In the genomic region with DNA sequence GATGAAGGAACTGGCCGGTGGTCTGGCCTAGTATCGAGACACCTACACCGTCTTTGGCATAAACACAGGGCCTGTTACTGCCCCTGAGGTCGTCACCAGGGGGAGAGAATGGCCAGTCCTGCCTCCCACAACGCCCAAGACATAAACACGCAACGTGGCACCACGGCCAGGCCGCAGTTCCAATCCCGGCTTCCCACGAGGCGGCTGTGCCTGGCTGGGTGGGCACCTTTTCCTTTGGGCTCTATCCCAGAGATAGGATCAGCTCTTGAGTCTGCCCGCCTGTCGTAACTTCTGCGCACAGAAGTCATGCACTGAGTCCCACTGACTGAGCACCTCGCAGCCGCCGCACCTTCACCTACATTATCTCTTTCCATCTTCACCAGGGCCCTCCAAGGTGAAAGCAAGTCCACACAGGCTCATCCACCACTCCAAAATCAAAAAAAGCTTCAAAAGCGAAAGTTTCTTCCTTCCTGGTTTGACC, we compare ENCODE assay signal across 8 cellular contexts. TPM values are rescaled to one million over a fixed set of nuclear protein-coding genes. Genes with fewer than 3 reads are reported as not detected.
DNase-seq lines count a peak whose midpoint lies in the region; ATAC-seq and TF ChIP-seq lines count a peak whose summit lies in the region.

No MANE protein-coding gene starts in this region.

- peaks cover 46% of the 10 kb centered on the region for H4K20me1 ChIP-seq in SK-N-SH (ENCODE audit: insufficient read depth)

- H3K36me3 ChIP-seq in SK-N-SH (replicated peaks in 1 of 2; ENCODE audit: control insufficient read depth in 1 of 2, insufficient read depth in 2 of 2, low read length in 1 of 2) (peaks cover 7 to 9% of the 10 kb centered on the region in 2 experiments), adipocyte (ENCODE audit: control insufficient read depth, insufficient read depth, low read length, severe bottlenecking) (peaks cover 4% of the 10 kb centered on the region), subcutaneous abdominal adipose tissue (ENCODE audit: control insufficient read depth in 5 of 5, insufficient read depth in 5 of 5, low read length in 5 of 5) (peaks cover 0 to 6% (median 0%) of the 10 kb centered on the region in 5 donors)

- H3K4me2 ChIP-seq in SK-N-SH = peak overlapping the region; percentile 95

- CTCF ChIA-PET in SK-N-SH (lab: Yijun Ruan, JAX) = no interaction called here

- ATAC-seq in SK-N-SH treated with all-trans-retinoic acid at 6 μM for 48 hours (no peak; the same call in 1 of the 3 replicates), GM21526 (IDR thresholded peaks at IDR 0.05; ENCODE audit: low FRiP score, unreplicated experiment) (no peak), HG03520 (IDR thresholded peaks at IDR 0.05; ENCODE audit: unreplicated experiment) (no peak)

- H3K27me3 Mint-ChIP-seq in immature natural killer cell (ENCODE audit: low read depth in 3 of 3) = peaks cover 11 to 25% (median 20%) of the 10 kb centered on the region in 3 donors

- peak; percentile 28 for DNase-seq in SK-N-SH
- no peak for DNase-seq in adipocyte (ENCODE audit: low read depth)
- DNase-seq in immature natural killer cell = peak in 1 of 3 donors; percentile 22
- DNase-seq in NOMO-1 treated with DMSO at 0.1 percent for 48 hours (lab: John Stamatoyannopoulos, UW; ENCODE audit: unreplicated experiment) = no peak

- no peaks in the 10 kb centered on the region for H3K9me2 ChIP-seq in SK-N-SH

- TF ChIP-seq EP300 in SK-N-SH (IDR thresholded peaks at IDR 0.05; ENCODE audit: borderline replicate concordance in 1 of 2, low read depth in 1 of 2, low read length in 1 of 2) = no peak

- 64% methylated on average over 19 of the region's 19 CpGs for WGBS in SK-N-SH (ENCODE audit: low lambda C conversion rate)

- H3K4me3 ChIP-seq in SK-N-SH (ENCODE audit: low read depth in 2 of 2, low read length in 1 of 2) = peak overlapping the region; percentile 70 to 78
- peak overlapping the region; percentile 86 for H3K4me3 ChIP-seq in adipocyte (ENCODE audit: low read length)
- peak overlapping the region; percentile 60 to 84 (median 65) for H3K4me3 ChIP-seq in subcutaneous abdominal adipose tissue (ENCODE audit: low read depth in 1 of 5, low read length in 5 of 5)

- H3K27ac Mint-ChIP-seq in immature natural killer cell = peak overlapping the region; percentile 61 to 88 (median 74)

- no peaks in the 10 kb centered on the region for H3K27me3 ChIP-seq in SK-N-SH (ENCODE audit: insufficient read depth)
- H3K27me3 ChIP-seq in adipocyte (replicated peaks; ENCODE audit: control insufficient read depth, insufficient read depth, low read length) = no peaks in the 10 kb centered on the region
- H3K27me3 ChIP-seq in subcutaneous abdominal adipose tissue (ENCODE audit: control insufficient read depth in 5 of 5, insufficient read depth in 4 of 5, low read length in 5 of 5) = no peaks in the 10 kb centered on the region

- POLR2A ChIA-PET in SK-N-SH (lab: Yijun Ruan, JAX) = no interaction called here

- H3K4me1 ChIP-seq in SK-N-SH (ENCODE audit: control insufficient read depth in 1 of 2, insufficient read depth in 2 of 2, low read depth in 1 of 2, low read length in 1 of 2) (peaks cover 20 to 31% of the 10 kb centered on the region in 2 experiments), adipocyte (ENCODE audit: control insufficient read depth, insufficient read depth, low read length) (peaks cover 31% of the 10 kb centered on the region), subcutaneous abdominal adipose tissue (ENCODE audit: control insufficient read depth in 5 of 5, insufficient read depth in 5 of 5, low read length in 5 of 5) (peaks cover 10 to 45% (median 43%) of the 10 kb centered on the region in 5 donors)

- H3K4me3 Mint-ChIP-seq in immature natural killer cell = peak overlapping the region; percentile 71 to 82 (median 79)

- H3K9me3 ChIP-seq in SK-N-SH = no peaks in the 10 kb centered on the region
- no peaks in the 10 kb centered on the region for H3K9me3 ChIP-seq in adipocyte (ENCODE audit: control insufficient read depth, low read length)
- no peaks in the 10 kb centered on the region for H3K9me3 ChIP-seq in subcutaneous abdominal adipose tissue (ENCODE audit: control insufficient read depth in 5 of 5, low read length in 5 of 5)

- H3K27ac ChIP-seq in SK-N-SH (ENCODE audit: low read depth in 2 of 2, low read length in 1 of 2) (peak overlapping the region in 1 of 2 experiments; percentile 32; a peak in 2 of 4 replicates), subcutaneous abdominal adipose tissue (ENCODE audit: low read depth, low read length) (peak overlapping the region; percentile 45)

- H3K79me2 ChIP-seq in SK-N-SH (ENCODE audit: insufficient read depth) = peaks cover 57% of the 10 kb centered on the region

- H3K4me1 Mint-ChIP-seq in immature natural killer cell = peaks cover 53 to 65% of the 10 kb centered on the region in 2 donors

- H3F3A ChIP-seq in SK-N-SH (replicated peaks; ENCODE audit: insufficient read depth) = no peaks in the 10 kb centered on the region

- TF ChIP-seq CTCF in SK-N-SH (IDR thresholded peaks at IDR 0.05) = no peak

- TF ChIP-seq RAD21 in SK-N-SH (IDR thresholded peaks at IDR 0.05; ENCODE audit: low read length) = no peak

- 0 out of 2 replicates have a peak overlapping the region, but pooled peaks have one; percentile 18 for H2AFZ ChIP-seq in SK-N-SH (ENCODE audit: low read depth)

- H3K36me3 Mint-ChIP-seq in immature natural killer cell = no peaks in the 10 kb centered on the region

- H3K9ac ChIP-seq in SK-N-SH (peak overlapping the region; percentile 77), adipocyte (ENCODE audit: low read length) (peak overlapping the region; percentile 74), subcutaneous abdominal adipose tissue (ENCODE audit: low read length in 5 of 5) (peak overlapping the region; percentile 59 to 77 (median 67))

- H3K9me3 Mint-ChIP-seq in immature natural killer cell = no peaks in the 10 kb centered on the region

TF ChIP-seq in SK-N-SH, 30 proteins besides CTCF, POLR2A, EP300 and RAD21:
- TF ChIP-seq GATA2 (CRISPR knock-in tag; IDR thresholded peaks at IDR 0.05) (no peak), FOSL2 (IDR thresholded peaks at IDR 0.05; ENCODE audit: borderline replicate concordance, low read depth) (no peak), FOXM1 (IDR thresholded peaks at IDR 0.05; ENCODE audit: low read depth) (no peak)

TF ChIP-seq in SK-N-SH treated with all-trans-retinoic acid at 6 μM for 48 hours, 23 proteins besides CTCF, POLR2A, EP300 and RAD21:
- TF ChIP-seq ZNF8 (CRISPR knock-in tag; IDR thresholded peaks at IDR 0.05) = no peak
- TF ChIP-seq ISL1 (CRISPR knock-in tag; IDR thresholded peaks at IDR 0.05) = no peak
- no peak for TF ChIP-seq SNAI2 (CRISPR knock-in tag; IDR thresholded peaks at IDR 0.05)
- TF ChIP-seq ZC3H10 (CRISPR knock-in tag; IDR thresholded peaks at IDR 0.05) = no peak
- TF ChIP-seq TOX (CRISPR knock-in tag; IDR thresholded peaks at IDR 0.05; ENCODE audit: borderline replicate concordance) = no peak
- no peak for TF ChIP-seq GLIS3 (CRISPR knock-in tag; IDR thresholded peaks at IDR 0.05)
- no peak for TF ChIP-seq OSR1 (CRISPR knock-in tag; IDR thresholded peaks at IDR 0.05)
- TF ChIP-seq RARB (CRISPR knock-in tag; IDR thresholded peaks at IDR 0.05) = no peak
- no peak for TF ChIP-seq ESRRG (CRISPR knock-in tag; IDR thresholded peaks at IDR 0.05)
- no peak for TF ChIP-seq BACH2 (CRISPR knock-in tag; IDR thresholded peaks at IDR 0.05; ENCODE audit: borderline replicate concordance)
- no peak for TF ChIP-seq CSDC2 (CRISPR knock-in tag; IDR thresholded peaks at IDR 0.05)
- no peak for TF ChIP-seq PPARA (CRISPR knock-in tag; IDR thresholded peaks at IDR 0.05; ENCODE audit: borderline replicate concordance)
- TF ChIP-seq, protein P1, sequence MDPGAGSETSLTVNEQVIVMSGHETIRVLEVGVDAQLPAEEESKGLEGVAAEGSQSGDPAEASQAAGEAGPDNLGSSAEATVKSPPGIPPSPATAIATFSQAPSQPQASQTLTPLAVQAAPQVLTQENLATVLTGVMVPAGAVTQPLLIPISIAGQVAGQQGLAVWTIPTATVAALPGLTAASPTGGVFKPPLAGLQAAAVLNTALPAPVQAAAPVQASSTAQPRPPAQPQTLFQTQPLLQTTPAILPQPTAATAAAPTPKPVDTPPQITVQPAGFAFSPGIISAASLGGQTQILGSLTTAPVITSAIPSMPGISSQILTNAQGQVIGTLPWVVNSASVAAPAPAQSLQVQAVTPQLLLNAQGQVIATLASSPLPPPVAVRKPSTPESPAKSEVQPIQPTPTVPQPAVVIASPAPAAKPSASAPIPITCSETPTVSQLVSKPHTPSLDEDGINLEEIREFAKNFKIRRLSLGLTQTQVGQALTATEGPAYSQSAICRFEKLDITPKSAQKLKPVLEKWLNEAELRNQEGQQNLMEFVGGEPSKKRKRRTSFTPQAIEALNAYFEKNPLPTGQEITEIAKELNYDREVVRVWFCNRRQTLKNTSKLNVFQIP (CRISPR knock-in tag; IDR thresholded peaks at IDR 0.05; ENCODE audit: borderline replicate concordance, low read depth) = no peak
- TF ChIP-seq ZFP30 (CRISPR knock-in tag; IDR thresholded peaks at IDR 0.05) = no peak

RNA-seq across cellular contexts. Expression of a gene that starts 1.1 kb away (rescaled TPM):
- polyA plus RNA-seq in SK-N-SH (2012; rRNA removed) (8.0 and 15.9 TPM in 2 replicates), immature natural killer cell (1 to 10 TPM; 2.0 to 5.8 (median 4.9) TPM)
- 10.2 and 12.4 TPM in 2 replicates for polyA plus RNA-seq in SK-N-SH (2012; cell fraction: cytosol; rRNA removed)
- polyA plus RNA-seq in SK-N-SH (2012; cell fraction: nucleus; rRNA removed) = 42.6 and 47.8 TPM in 2 replicates

RNA-seq across cellular contexts. Expression of a gene that starts 52.3 kb away (rescaled TPM):
- 27.3 and 33.6 TPM in 2 replicates for polyA plus RNA-seq in SK-N-SH (2012; rRNA removed)
- polyA plus RNA-seq in SK-N-SH (2012; cell fraction: cytosol; rRNA removed) = 19.4 and 27.7 TPM in 2 replicates
- polyA plus RNA-seq in SK-N-SH (2012; cell fraction: nucleus; rRNA removed) = 44.7 and 58.0 TPM in 2 replicates
- under 1 TPM in 1 of 3 donors, not detected in 2; 0.33 TPM for polyA plus RNA-seq in immature natural killer cell

Comparison
In these comparisons a context has a peak if more than half of its experiments do, and no peak if none do; other contexts are left out.
1. RNA of a gene that starts 52.3 kb away (polyA plus RNA-seq): 19.4 to 58.0 TPM in SK-N-SH; 0.33 TPM in immature natural killer cell; every median in the first group is over 10 times any median in the second.
2. Peak in every context shown above with its lines, with median percentiles within 50 percentile points of each other: H3K4me3 ChIP-seq and H3K9ac ChIP-seq.